In genomic region chr19:57888494-57889231, GRCh38 we compare ENCODE assay signal across 8 cellular contexts. TPM values are rescaled to one million over a fixed set of nuclear protein-coding genes. Genes with fewer than 3 reads are reported as not detected.
A peak's percentile ranks its signal among the peaks of the same experiment; 100 is the strongest.
DNase-seq lines count a peak whose midpoint lies in the region; ATAC-seq, FAIRE-seq and TF ChIP-seq lines count a peak whose summit lies in the region.

Gene ZNF814 (minus strand): TSS chr19:57889037. CDS start chr19:57888802, 235 bp downstream.

- peaks cover 36 to 51% of the 10 kb centered on the region in 2 experiments for H3K79me2 ChIP-seq in H1 (ENCODE audit: control insufficient read depth in 1 of 2, insufficient read depth in 2 of 2, low read length in 2 of 2)

- TF ChIP-seq RAD21 in H1 (IDR thresholded peaks at IDR 0.05 in 1 of 2, conservative IDR thresholded peaks at IDR 0.05 in 1 of 2; ENCODE audit: low read depth in 2 of 2, low read length in 2 of 2) = no peak; a peak in 1 of 4 replicates

- peak within 1 kb of the TSS; percentile 98 for H3K18ac ChIP-seq in H1 (ENCODE audit: extremely low read depth, low read length)
- peak within 1 kb of the TSS; percentile 88 to 91 for H3K18ac ChIP-seq in mesenchymal stem cell (ENCODE audit: low read depth in 1 of 2, low read length in 2 of 2)

- H2AK5ac ChIP-seq in H1 (ENCODE audit: low read depth, low read length) (peak within 1 kb of the TSS; percentile 54; the same call in 1 of the 2 replicates), mesenchymal stem cell (ENCODE audit: low read length, severe bottlenecking) (peak within 1 kb of the TSS; percentile 78)

- H3K79me1 ChIP-seq in H1 (ENCODE audit: low read depth, low read length) (no peaks in the 10 kb centered on the region), mesenchymal stem cell (replicated peaks; ENCODE audit: low read length, poor library complexity, severe bottlenecking) (peaks cover 12% of the 10 kb centered on the region)

- peak within 1 kb of the TSS; percentile 78 to 98 (median 84) for H3K4me2 ChIP-seq in BLaER1 treated with 17β-estradiol and CSF1 and Interleukin-3, amounts not matched to agents 10 nM and 100 nM
- H3K4me2 ChIP-seq in H1 (ENCODE audit: insufficient read depth in 1 of 2, low read depth in 2 of 2, low read length in 2 of 2) (peak within 1 kb of the TSS; percentile 77 to 79), mesenchymal stem cell (ENCODE audit: low read length, poor library complexity, severe bottlenecking) (peak within 1 kb of the TSS; percentile 79)

- peaks cover 29 to 40% (median 37%) of the 10 kb centered on the region in 11 experiments for H3K36me3 ChIP-seq in BLaER1 treated with 17β-estradiol and CSF1 and Interleukin-3, amounts not matched to agents 10 nM and 100 nM
- peaks cover 0 to 26% (median 9%) of the 10 kb centered on the region in 4 experiments; a peak in 5 of 8 replicates for H3K36me3 ChIP-seq in H1 (ENCODE audit: control insufficient read depth in 2 of 4, insufficient read depth in 4 of 4, low read length in 3 of 4)
- H3K36me3 ChIP-seq in mesenchymal stem cell (ENCODE audit: control insufficient read depth in 1 of 2, insufficient read depth in 2 of 2, low read depth in 1 of 2, low read length in 2 of 2) = peaks cover 6 to 8% of the 10 kb centered on the region in 2 experiments

- peaks cover 8 to 16% (median 11%) of the 10 kb centered on the region in 10 experiments; a peak in 16 of 20 replicates for H3K4me1 ChIP-seq in BLaER1 treated with 17β-estradiol and CSF1 and Interleukin-3, amounts not matched to agents 10 nM and 100 nM
- H3K4me1 ChIP-seq in H1 (replicated peaks in 1 of 4; ENCODE audit: control insufficient read depth in 3 of 4, insufficient read depth in 4 of 4, low read length in 3 of 4) (peaks cover 3 to 18% (median 10%) of the 10 kb centered on the region in 4 experiments; a peak in 6 of 7 replicates), mesenchymal stem cell (ENCODE audit: control insufficient read depth, insufficient read depth, low read depth, low read length) (peaks cover 12% of the 10 kb centered on the region)

- H3K4ac ChIP-seq in H1 (replicated peaks; ENCODE audit: insufficient read length, low read depth, low read length) (peak within 1 kb of the TSS; percentile 24), mesenchymal stem cell (ENCODE audit: low read depth in 1 of 2, low read length in 2 of 2) (peak within 1 kb of the TSS; percentile 82 to 94)

- peaks cover 0 to 22% (median 0%) of the 10 kb centered on the region in 11 experiments; a peak in 6 of 22 replicates for H4K20me1 ChIP-seq in BLaER1 treated with 17β-estradiol and CSF1 and Interleukin-3, amounts not matched to agents 10 nM and 100 nM
- H4K20me1 ChIP-seq in H1 (replicated peaks in 1 of 2; ENCODE audit: control insufficient read depth in 1 of 2, insufficient read depth in 2 of 2, low read length in 2 of 2) = peaks cover 7 to 10% of the 10 kb centered on the region in 2 experiments

- peak within 1 kb of the TSS; percentile 71 to 92 (median 87) for H3K27ac ChIP-seq in BLaER1 treated with 17β-estradiol and CSF1 and Interleukin-3, amounts not matched to agents 10 nM and 100 nM
- H3K27ac ChIP-seq in H1 (ENCODE audit: low read depth, low read length) (peak within 1 kb of the TSS; percentile 94), mesenchymal stem cell (ENCODE audit: low read length, poor library complexity, severe bottlenecking) (peak within 1 kb of the TSS; percentile 77)

- peak within 1 kb of the TSS; percentile 84 for H4K5ac ChIP-seq in H1 (ENCODE audit: insufficient read length, low read depth, low read length)

- TF ChIP-seq EP300 in H1 (IDR thresholded peaks at IDR 0.05; ENCODE audit: borderline replicate concordance in 1 of 2, low read depth in 2 of 2, low read length in 2 of 2) = no peak

- DNase-seq in NCI-H510A (lab: John Stamatoyannopoulos, UW) = peak; percentile 8
- peak; percentile 43 to 64 (median 53) for DNase-seq in activated CD8-positive, alpha-beta memory T cell treated with anti-CD3 and anti-CD28 coated beads for 48 hours (ENCODE audit: low read depth in 2 of 3, low spot score in 2 of 3)
- DNase-seq in H1 (ENCODE audit: low read depth in 1 of 2, low spot score in 2 of 2) = peak; percentile 85 to 93
- DNase-seq in mesenchymal stem cell = peak; percentile 92
- DNase-seq in stimulated activated CD4-positive, alpha-beta T cell treated with anti-CD3 and anti-CD28 coated beads, TNF-alpha, amount 100 ng/mL, for 48 hours (ENCODE audit: low read depth in 3 of 3) = peak; percentile 54 to 76 (median 74)
- no peak for DNase-seq in SIG-M5 treated with dmso at 0.1 percent for 504 hours (lab: John Stamatoyannopoulos, UW; ENCODE audit: unreplicated experiment)

- peaks cover 31 to 55% (median 47%) of the 10 kb centered on the region in 11 experiments for H3K9me3 ChIP-seq in BLaER1 treated with 17β-estradiol and CSF1 and Interleukin-3, amounts not matched to agents 10 nM and 100 nM (replicated peaks in 1 of 11)
- H3K9me3 ChIP-seq in H1 (ENCODE audit: insufficient read depth in 2 of 2, low read depth in 1 of 2, low read length in 1 of 2) (no peaks in the 10 kb centered on the region), mesenchymal stem cell (ENCODE audit: control insufficient read depth, low read length) (peaks cover 4% of the 10 kb centered on the region)

- FAIRE-seq in H1 (lab: Jason Lieb, UNC) = peak; percentile 99

- H2BK120ac ChIP-seq in H1 (replicated peaks; ENCODE audit: low read depth, low read length) = no peak within 1 kb of the TSS
- H2BK120ac ChIP-seq in mesenchymal stem cell (ENCODE audit: low read depth, low read length) = peak within 1 kb of the TSS; percentile 61

- TF ChIP-seq POLR2A in H1 (IDR thresholded peaks at IDR 0.05; ENCODE audit: control extremely low read depth in 1 of 2, low read depth in 2 of 2, low read length in 2 of 2) = peak; percentile 82 to 96

- no peak within 1 kb of the TSS for H2BK15ac ChIP-seq in H1 (ENCODE audit: low read length)
- H2BK15ac ChIP-seq in mesenchymal stem cell (ENCODE audit: low read depth, poor library complexity, severe bottlenecking) = peak within 1 kb of the TSS; percentile 67

- peak within 1 kb of the TSS; percentile 91 for H3K56ac ChIP-seq in H1 (replicated peaks; ENCODE audit: insufficient read length, low read depth, low read length)

- peak within 1 kb of the TSS; percentile 87 to 97 (median 92) for H3K4me3 ChIP-seq in BLaER1 treated with 17β-estradiol and CSF1 and Interleukin-3, amounts not matched to agents 10 nM and 100 nM
- H3K4me3 ChIP-seq in H1 (ENCODE audit: extremely low read depth in 1 of 4, insufficient read depth in 2 of 4, low read depth in 3 of 4, low read length in 4 of 4) (peak within 1 kb of the TSS; percentile 89 to 97 (median 96)), mesenchymal stem cell (ENCODE audit: insufficient read depth in 1 of 2, low read depth in 1 of 2, low read length in 2 of 2) (peak within 1 kb of the TSS; percentile 84 to 87)

- TF ChIP-seq CTCF in H1 (IDR thresholded peaks at IDR 0.05; ENCODE audit: control extremely low read depth in 1 of 3, insufficient read depth in 1 of 3, low read depth in 1 of 3, low read length in 3 of 3) = peak in 2 of 3 experiments; percentile 24 to 30; a peak in 2 of 4 replicates

- no peak within 1 kb of the TSS for H2BK20ac ChIP-seq in H1 (ENCODE audit: low read length)

- H2BK5ac ChIP-seq in H1 (ENCODE audit: low read depth, low read length) = peak within 1 kb of the TSS; percentile 90
- no peak within 1 kb of the TSS for H2BK5ac ChIP-seq in mesenchymal stem cell (ENCODE audit: low read depth, low read length, poor library complexity, severe bottlenecking)

- H3K23ac ChIP-seq in H1 (ENCODE audit: insufficient read length) (no peak within 1 kb of the TSS), mesenchymal stem cell (ENCODE audit: low read length in 2 of 2) (peak within 1 kb of the TSS in 1 of 2 experiments; percentile 94)

- H3K23me2 ChIP-seq in H1 (ENCODE audit: low read depth, low read length) = peaks cover 3% of the 10 kb centered on the region; the same call in 1 of the 2 replicates

- H4K8ac ChIP-seq in H1 (ENCODE audit: extremely low read depth, insufficient read depth, low read length) (peak within 1 kb of the TSS; percentile 97; the same call in 1 of the 2 replicates), mesenchymal stem cell (ENCODE audit: low read length) (peak within 1 kb of the TSS; percentile 95)

- no peaks in the 10 kb centered on the region for H3K27me3 ChIP-seq in BLaER1 treated with 17β-estradiol and CSF1 and Interleukin-3, amounts not matched to agents 10 nM and 100 nM
- H3K27me3 ChIP-seq in H1 (replicated peaks in 1 of 4; ENCODE audit: control insufficient read depth in 3 of 4, extremely low read depth in 1 of 4, insufficient read depth in 3 of 4, low read length in 3 of 4) = no peaks in the 10 kb centered on the region
- no peaks in the 10 kb centered on the region for H3K27me3 ChIP-seq in mesenchymal stem cell (ENCODE audit: control insufficient read depth in 1 of 2, insufficient read depth in 1 of 2, low read length in 2 of 2)

- POLR2A ChIA-PET in H1 (lab: Charles Lee; ENCODE audit: partially characterized antibody) = interaction anchor here (0.6 to 11.1 kb wide), 29 partner anchors 10 to 453 kb away, joined by 3 to 103 read pairs (median 5); partner anchors contain the start of genes ZNF135, ZNF417, ZNF418 and ZNF587

- ATAC-seq in GM21515 (IDR thresholded peaks at IDR 0.05; ENCODE audit: unreplicated experiment) = peak; percentile 86

- H2BK12ac ChIP-seq in H1 (ENCODE audit: low read depth, low read length) = no peak within 1 kb of the TSS
- peak within 1 kb of the TSS; percentile 63 for H2BK12ac ChIP-seq in mesenchymal stem cell (ENCODE audit: low read length in 2 of 2)

- H4K91ac ChIP-seq in H1 (replicated peaks; ENCODE audit: insufficient read length, low read length) (peak within 1 kb of the TSS; percentile 84), mesenchymal stem cell (ENCODE audit: low read length) (peak within 1 kb of the TSS; percentile 92)

- CTCF ChIA-PET in H1 (lab: Charles Lee; ENCODE audit: partially characterized antibody) = interaction anchor here (0.9 to 1.7 kb wide), 6 partner anchors 8 to 142 kb away, joined by 3 to 9 read pairs (median 4); partner anchors contain the start of genes ZNF587B and ZNF776

- peak within 1 kb of the TSS; percentile 87 to 95 (median 91) for H3K9ac ChIP-seq in BLaER1 treated with 17β-estradiol and CSF1 and Interleukin-3, amounts not matched to agents 10 nM and 100 nM
- H3K9ac ChIP-seq in H1 (replicated peaks in 1 of 4; ENCODE audit: extremely low read depth in 1 of 4, low read depth in 3 of 4, low read length in 3 of 4) (peak within 1 kb of the TSS; percentile 93 to 97 (median 97)), mesenchymal stem cell (ENCODE audit: low read length) (peak within 1 kb of the TSS; percentile 87)

- 3% methylated on average over 44 of the region's 44 CpGs; no CpG with 5 or more reads in 1 of the 2 experiments for WGBS in H1 (ENCODE audit: extremely low coverage in 1 of 2, insufficient coverage in 1 of 2, insufficient read length in 1 of 2, insufficient replicate concordance in 2 of 2, low coverage in 1 of 2, low lambda C conversion rate in 2 of 2, missing lambda C conversion rate in 1 of 2), 2 experiments
- 1% methylated on average over 42 of the region's 44 CpGs for WGBS in mesenchymal stem cell

- no peak within 1 kb of the TSS for H2AFZ ChIP-seq in H1 (ENCODE audit: low read length)
- H2AFZ ChIP-seq in mesenchymal stem cell (ENCODE audit: low read depth, low read length) = peak within 1 kb of the TSS; percentile 48

- H3K14ac ChIP-seq in H1 (ENCODE audit: insufficient read length) (no peak within 1 kb of the TSS), mesenchymal stem cell (ENCODE audit: low read length in 2 of 2) (peak within 1 kb of the TSS in 1 of 2 experiments; percentile 50)

RNA-seq across cellular contexts. Expression of gene ZNF814, which starts in this region (rescaled TPM):
- total RNA-seq in H1 (2021; fragmentation: NEBNext Ultra II Directional; extraction: Animal tissue kit (Norgen Biotek cat#: 25700)) = 90.7 and 90.9 TPM in 2 replicates
- polyA plus RNA-seq in H1 (2011; rRNA removed) = 99.6 and 110 TPM in 2 replicates
- polyA plus RNA-seq in H1 (2011; cell fraction: cytosol; rRNA removed) = 66.5 TPM
- polyA plus RNA-seq in H1 (2011; cell fraction: nucleus; rRNA removed) = 74.2 TPM
- 53.1 to 76.6 TPM (median 64.5 TPM) in 4 replicates for polyA plus RNA-seq in H1 (2012, experiment 1 of 2)
- polyA plus RNA-seq in H1 (2012, experiment 2 of 2) = 46.8 TPM
- polyA plus RNA-seq in H1 (2013, experiment 1 of 2) = 39.2 TPM
- polyA plus RNA-seq in H1 (2013, experiment 2 of 2) = 39.8 TPM
- 125 and 160 TPM in 2 replicates for polyA minus RNA-seq in H1 (2011; rRNA and poly(A)+ RNA removed)
- 63.5 TPM for polyA minus RNA-seq in H1 (2011; cell fraction: cytosol; rRNA and poly(A)+ RNA removed)
- 209 TPM for polyA minus RNA-seq in H1 (2011; cell fraction: nucleus; rRNA and poly(A)+ RNA removed)
- polyA plus RNA-seq in mesenchymal stem cell (2013, experiment 1 of 2) = 10.7 TPM
- 9.8 TPM for polyA plus RNA-seq in mesenchymal stem cell (2013, experiment 2 of 2)
